Comparison of ENCODE assay signal across 1 cellular context in the genomic region with DNA sequence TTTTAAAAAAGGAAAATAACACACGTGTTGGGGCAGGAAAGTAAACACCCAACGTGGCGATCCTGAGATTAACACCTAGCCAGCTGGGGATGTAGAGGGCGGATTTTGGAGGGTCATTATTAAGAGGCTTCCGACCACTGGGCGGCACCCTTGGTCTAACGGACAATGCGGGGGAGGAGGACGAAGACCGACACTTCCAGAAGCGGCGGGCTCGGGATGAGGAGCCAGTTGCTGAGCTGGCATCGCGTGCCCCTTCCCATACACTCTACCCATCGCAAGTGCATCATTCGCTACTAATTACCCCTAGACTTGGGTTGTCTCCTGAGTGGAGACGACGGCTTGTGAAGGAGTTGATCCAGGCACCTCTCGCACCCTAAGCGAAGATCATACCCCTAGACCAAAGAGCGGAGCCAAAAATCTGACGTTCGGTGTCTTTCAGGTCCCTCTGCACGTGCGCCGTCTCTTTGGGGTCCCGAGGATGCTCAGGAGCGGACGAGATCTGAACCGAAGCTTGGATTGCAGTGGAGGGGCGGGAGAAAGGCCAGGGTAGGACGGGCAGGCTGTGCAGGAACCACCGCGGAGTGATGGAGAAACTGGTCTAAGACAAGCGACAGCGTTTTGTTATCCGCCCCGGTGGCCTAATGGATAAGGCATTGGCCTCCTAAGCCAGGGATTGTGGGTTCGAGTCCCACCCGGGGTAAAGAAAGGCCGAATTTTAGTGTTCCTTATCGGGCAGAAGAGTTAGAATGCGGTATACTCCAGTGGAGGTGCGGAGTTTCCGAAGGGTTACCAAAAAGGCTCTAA.
TF ChIP-seq lines count a peak whose summit lies in the region.

No MANE protein-coding gene starts in this region.

TF ChIP-seq in HEK293, 187 proteins besides CTCF, POLR2A, EP300 and RAD21 (continued from another document):
- TF ChIP-seq, protein P1, sequence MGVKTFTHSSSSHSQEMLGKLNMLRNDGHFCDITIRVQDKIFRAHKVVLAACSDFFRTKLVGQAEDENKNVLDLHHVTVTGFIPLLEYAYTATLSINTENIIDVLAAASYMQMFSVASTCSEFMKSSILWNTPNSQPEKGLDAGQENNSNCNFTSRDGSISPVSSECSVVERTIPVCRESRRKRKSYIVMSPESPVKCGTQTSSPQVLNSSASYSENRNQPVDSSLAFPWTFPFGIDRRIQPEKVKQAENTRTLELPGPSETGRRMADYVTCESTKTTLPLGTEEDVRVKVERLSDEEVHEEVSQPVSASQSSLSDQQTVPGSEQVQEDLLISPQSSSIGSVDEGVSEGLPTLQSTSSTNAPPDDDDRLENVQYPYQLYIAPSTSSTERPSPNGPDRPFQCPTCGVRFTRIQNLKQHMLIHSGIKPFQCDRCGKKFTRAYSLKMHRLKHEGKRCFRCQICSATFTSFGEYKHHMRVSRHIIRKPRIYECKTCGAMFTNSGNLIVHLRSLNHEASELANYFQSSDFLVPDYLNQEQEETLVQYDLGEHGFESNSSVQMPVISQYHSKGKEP (tag by site-specific recombination; IDR thresholded peaks at IDR 0.05): peak; percentile 66
- TF ChIP-seq KLF7 (tag by site-specific recombination; IDR thresholded peaks at IDR 0.05; ENCODE audit: borderline replicate concordance) (peak; percentile 82; the same call in 1 of the 2 replicates), ZNF311 (tag by site-specific recombination; IDR thresholded peaks at IDR 0.05; ENCODE audit: borderline replicate concordance) (no peak), ZNF549 (tag by site-specific recombination; IDR thresholded peaks at IDR 0.05) (0 out of 2 replicates have a peak, but pooled peaks have one; percentile 14), ZNF324 (tag by site-specific recombination; IDR thresholded peaks at IDR 0.05) (peak; percentile 90), ZNF10 (tag by site-specific recombination; IDR thresholded peaks at IDR 0.05) (peak; percentile 55; the same call in 1 of the 2 replicates), KLF1 (tag by site-specific recombination; IDR thresholded peaks at IDR 0.05) (peak; percentile 74), ZBTB8A (tag by site-specific recombination; IDR thresholded peaks at IDR 0.05) (peak; percentile 91), ZNF112 (tag by site-specific recombination; IDR thresholded peaks at IDR 0.05) (no peak)
- TF ChIP-seq, protein P2, sequence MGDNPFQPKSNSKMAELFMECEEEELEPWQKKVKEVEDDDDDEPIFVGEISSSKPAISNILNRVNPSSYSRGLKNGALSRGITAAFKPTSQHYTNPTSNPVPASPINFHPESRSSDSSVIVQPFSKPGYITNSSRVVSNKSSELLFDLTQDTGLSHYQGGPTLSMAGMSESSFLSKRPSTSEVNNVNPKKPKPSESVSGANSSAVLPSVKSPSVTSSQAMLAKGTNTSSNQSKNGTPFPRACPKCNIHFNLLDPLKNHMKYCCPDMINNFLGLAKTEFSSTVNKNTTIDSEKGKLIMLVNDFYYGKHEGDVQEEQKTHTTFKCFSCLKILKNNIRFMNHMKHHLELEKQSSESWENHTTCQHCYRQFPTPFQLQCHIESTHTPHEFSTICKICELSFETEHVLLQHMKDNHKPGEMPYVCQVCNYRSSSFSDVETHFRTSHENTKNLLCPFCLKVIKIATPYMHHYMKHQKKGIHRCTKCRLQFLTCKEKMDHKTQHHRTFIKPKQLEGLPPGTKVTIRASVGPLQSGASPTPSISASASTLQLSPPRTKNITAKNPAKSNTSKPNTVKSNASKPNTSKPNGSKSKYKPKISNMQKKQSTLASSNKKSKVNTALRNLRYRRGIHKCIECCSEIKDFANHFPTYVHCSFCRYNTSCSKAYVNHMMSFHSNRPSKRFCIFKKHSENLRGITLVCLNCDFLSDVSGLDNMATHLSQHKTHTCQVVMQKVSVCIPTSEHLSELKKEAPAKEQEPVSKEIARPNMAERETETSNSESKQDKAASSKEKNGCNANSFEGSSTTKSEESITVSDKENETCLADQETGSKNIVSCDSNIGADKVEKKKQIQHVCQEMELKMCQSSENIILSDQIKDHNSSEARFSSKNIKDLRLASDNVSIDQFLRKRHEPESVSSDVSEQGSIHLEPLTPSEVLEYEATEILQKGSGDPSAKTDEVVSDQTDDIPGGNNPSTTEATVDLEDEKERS (tag by site-specific recombination; IDR thresholded peaks at IDR 0.05): 0 out of 2 replicates have a peak, but pooled peaks have one; percentile 52
